ENCODE assay signal across 22 cellular contexts in genomic region chr5:31637851-31638250, GRCh38. TPM values are rescaled to one million over a fixed set of nuclear protein-coding genes. Genes with fewer than 3 reads are reported as not detected.
DNase-seq lines count a peak whose midpoint lies in the region; ATAC-seq and TF ChIP-seq lines count a peak whose summit lies in the region.
"Had no signal": no experiment of that assay in that cellular context is flagged by ENCODE, and none has a peak within 500 bp of the region (broad histone marks: within the 10 kb centered on the region; RNA-seq: fewer than 3 reads in every experiment).

No MANE protein-coding gene starts in this region.

- H3K36me3 Mint-ChIP-seq in T-helper 17 cell (ENCODE audit: low read depth) (no peaks in the 10 kb centered on the region), immature natural killer cell (no peaks in the 10 kb centered on the region), type B pancreatic cell (no peaks in the 10 kb centered on the region), osteocyte (ENCODE audit: unreplicated experiment) (no peaks in the 10 kb centered on the region)
- H3K36me3 Mint-ChIP-seq: memory B cell; stimulated activated memory B cell treated with anti-CD40 and anti-IgM and Interleukin-4, amounts not matched to agents 10 μg/mL and 1 μg/mL and 100 μg/mL, for 72 hours had no signal

- intact Hi-C loops in left ventricle myocardium inferior (cut with micrococcal nuclease) = no loop called here
- intact Hi-C loops in left ventricle myocardium superior (cut with micrococcal nuclease) = no loop called here
- intact Hi-C loops in ascending aorta (cut with DNase I) = loop anchor here (1.0 to 5.0 kb wide), 4 partner anchors 25 to 441 kb away; no protein-coding TSS in a partner anchor

- H3K27ac Mint-ChIP-seq in T-helper 17 cell (peak overlapping the region; percentile 95), immature natural killer cell (peak overlapping the region in 1 of 6 donors; percentile 76), type B pancreatic cell (no peak overlapping the region), osteocyte (ENCODE audit: unreplicated experiment) (no peak overlapping the region)

- no peaks in the 10 kb centered on the region for H3K9me3 Mint-ChIP-seq in immature natural killer cell
- H3K9me3 Mint-ChIP-seq in type B pancreatic cell = peaks cover 3% of the 10 kb centered on the region
- no peaks in the 10 kb centered on the region for H3K9me3 Mint-ChIP-seq in osteocyte (ENCODE audit: unreplicated experiment)
- H3K9me3 Mint-ChIP-seq: memory B cell; stimulated activated memory B cell treated with anti-CD40 and anti-IgM and Interleukin-4, amounts not matched to agents 10 μg/mL and 1 μg/mL and 100 μg/mL, for 72 hours had no signal

- H3K4me1 ChIP-seq in left ventricle myocardium inferior = peaks cover 76% of the 10 kb centered on the region
- H3K4me1 ChIP-seq in ascending aorta = peaks cover 5 to 6% of the 10 kb centered on the region in 2 donors

- H3K36me3 ChIP-seq in left ventricle myocardium inferior (no peaks in the 10 kb centered on the region), ascending aorta (no peaks in the 10 kb centered on the region)
- H3K36me3 ChIP-seq: transverse colon had no signal

- peaks cover 13% of the 10 kb centered on the region for H3K4me1 Mint-ChIP-seq in T-helper 17 cell
- peaks cover 14 to 16% of the 10 kb centered on the region in 2 donors for H3K4me1 Mint-ChIP-seq in immature natural killer cell
- H3K4me1 Mint-ChIP-seq in type B pancreatic cell (ENCODE audit: unreplicated experiment) = peaks cover 9% of the 10 kb centered on the region
- H3K4me1 Mint-ChIP-seq in osteocyte (ENCODE audit: unreplicated experiment) = peaks cover 14% of the 10 kb centered on the region

- H3K27ac ChIP-seq in left ventricle myocardium inferior (replicated peaks) (peak overlapping the region; percentile 91), ascending aorta (no peak overlapping the region)
- H3K27ac ChIP-seq: RWPE1, transverse colon had no signal

- DNase-seq in left ventricle myocardium inferior (no peak), left ventricle myocardium superior (no peak), T-helper 17 cell (no peak), immature natural killer cell (no peak), type B pancreatic cell (ENCODE audit: extremely low spot score, unreplicated experiment) (no peak), RPMI8226 (no peak), osteocyte (ENCODE audit: extremely low spot score, unreplicated experiment) (no peak), ascending aorta (ENCODE audit: low spot score in 2 of 2) (no peak)
- DNase-seq: activated CD4-positive, CD25-positive, alpha-beta regulatory T cell; activated CD8-positive, alpha-beta memory T cell treated with anti-CD3 and anti-CD28 coated beads for 24 hours; amniotic stem cell; cerebellar nuclear complex; effector memory CD4-positive, alpha-beta T cell; EL; MM.1S; NCI-H1694 treated with DMSO at 0.1 percent for 48 hours; NK-92 treated with Interleukin-12 subunit alpha and Interleukin-12 subunit beta, amount 100 ng/mL, for 24 hours; T-helper 1 cell; transverse colon had no signal

- ATAC-seq in left ventricle myocardium superior = no peak
- ATAC-seq in T-helper 17 cell = no peak

- H3K9me3 ChIP-seq in left ventricle myocardium inferior (replicated peaks) (no peaks in the 10 kb centered on the region), T-helper 17 cell (ENCODE audit: control insufficient read depth, low read length, poor library complexity, severe bottlenecking) (no peaks in the 10 kb centered on the region), ascending aorta (no peaks in the 10 kb centered on the region)
- H3K9me3 ChIP-seq: transverse colon had no signal

- H3K27me3 Mint-ChIP-seq in T-helper 17 cell = peaks cover 14% of the 10 kb centered on the region
- H3K27me3 Mint-ChIP-seq in immature natural killer cell (ENCODE audit: low read depth in 3 of 3) = peaks cover 2 to 5% (median 5%) of the 10 kb centered on the region in 3 donors
- peaks cover 18% of the 10 kb centered on the region for H3K27me3 Mint-ChIP-seq in type B pancreatic cell
- H3K27me3 Mint-ChIP-seq in osteocyte (ENCODE audit: unreplicated experiment) = peaks cover 38% of the 10 kb centered on the region

- H3K27me3 ChIP-seq in left ventricle myocardium inferior (ENCODE audit: low read depth) = no peaks in the 10 kb centered on the region
- no peaks in the 10 kb centered on the region for H3K27me3 ChIP-seq in ascending aorta

- no peak for TF ChIP-seq CTCF in left ventricle myocardium inferior (IDR thresholded peaks at IDR 0.05; ENCODE audit: borderline replicate concordance)
- TF ChIP-seq CTCF in type B pancreatic cell (conservative IDR thresholded peaks at IDR 0.05) = no peak
- TF ChIP-seq CTCF in osteocyte (IDR thresholded peaks at IDR 0.05) = no peak
- TF ChIP-seq CTCF in ascending aorta (IDR thresholded peaks at IDR 0.05) = no peak

- H3K4me3 Mint-ChIP-seq in T-helper 17 cell (peak overlapping the region; percentile 94), immature natural killer cell (peak overlapping the region in 4 of 5 donors; percentile 44 to 91 (median 68)), type B pancreatic cell (peak overlapping the region; percentile 29), osteocyte (ENCODE audit: unreplicated experiment) (no peak overlapping the region)

- H3K4me3 ChIP-seq in left ventricle myocardium inferior (peak overlapping the region; percentile 88), ascending aorta (peak overlapping the region in 1 of 2 donors; percentile 81)

RNA-seq across cellular contexts. Expression of gene PDZD2, which starts 1.1 kb away (rescaled TPM):
- 120 TPM for total RNA-seq in left ventricle myocardium inferior
- 80.1 TPM for total RNA-seq in left ventricle myocardium superior
- total RNA-seq in T-helper 17 cell = 1 to 10 TPM; 1.4 to 3.0 TPM
- polyA plus RNA-seq in immature natural killer cell = under 1 TPM in 1 of 3 donors, not detected in 2; 0.37 TPM
- 4.3 and 6.0 TPM in 2 replicates for total RNA-seq in type B pancreatic cell (ENCODE audit: low replicate concordance)
- total RNA-seq in osteocyte = 2.3 and 2.8 TPM in 2 replicates
- 8.1 TPM for total RNA-seq in ascending aorta
